In the genomic region with DNA sequence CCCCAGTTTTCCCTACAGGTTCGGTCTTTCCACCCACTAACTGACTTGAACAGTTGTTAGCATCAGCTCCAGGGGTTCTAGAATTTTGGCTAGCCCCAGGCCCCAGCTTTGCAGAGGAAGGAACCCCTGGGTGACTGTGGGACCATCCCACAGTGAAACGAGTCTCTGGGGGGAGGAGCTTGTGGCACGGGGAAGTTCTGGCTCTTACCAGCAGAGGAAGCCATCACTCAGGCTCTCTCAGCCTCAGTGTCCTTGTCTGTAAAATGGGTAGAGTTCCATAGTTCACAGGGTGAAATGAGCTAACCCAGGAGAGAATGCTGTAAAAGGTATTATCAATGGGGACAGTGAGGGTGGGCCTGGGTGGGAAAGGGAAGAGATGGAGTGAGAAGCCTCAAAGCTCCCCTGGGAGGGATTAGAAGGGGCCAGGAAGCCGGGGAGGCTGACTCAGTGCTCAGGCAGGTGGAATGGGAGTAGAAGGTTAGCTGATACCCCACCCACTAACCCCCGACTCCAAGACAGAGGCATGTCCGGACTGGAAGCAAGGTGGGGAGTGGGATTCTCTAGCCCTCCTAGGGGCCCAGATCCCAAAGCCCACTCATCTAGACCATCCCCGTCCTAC, we compare ENCODE assay signal across 11 cellular contexts. TPM values are rescaled to one million over a fixed set of nuclear protein-coding genes. Genes with fewer than 3 reads are reported as not detected.
A peak's percentile ranks its signal among the peaks of the same experiment; 100 is the strongest.
DNase-seq lines count a peak whose midpoint lies in the region; ATAC-seq and TF ChIP-seq lines count a peak whose summit lies in the region.
"Had no signal": no experiment of that assay in that cellular context is flagged by ENCODE, and none has a peak within 500 bp of the region (broad histone marks: within the 10 kb centered on the region; RNA-seq: fewer than 3 reads in every experiment).

No MANE protein-coding gene starts in this region.

- H3K27me3 ChIP-seq in heart right ventricle, result no peaks in the 10 kb centered on the region
- H3K27me3 ChIP-seq in left lung, result no peaks in the 10 kb centered on the region
- no peaks in the 10 kb centered on the region for H3K27me3 ChIP-seq in vagina
- H3K27me3 ChIP-seq in psoas muscle (ENCODE audit: insufficient read depth in 3 of 3, low read length in 2 of 3), result peaks cover 0 to 10% (median 0%) of the 10 kb centered on the region in 3 donors
- H3K27me3 ChIP-seq: neutrophil had no signal

- H3K27me3 Mint-ChIP-seq in brain, result no peaks in the 10 kb centered on the region

- H3K4me1 ChIP-seq in heart right ventricle (peaks cover 3 to 40% (median 27%) of the 10 kb centered on the region in 9 donors), left lung (peaks cover 5 to 21% of the 10 kb centered on the region in 2 donors), vagina (peaks cover 61% of the 10 kb centered on the region), psoas muscle (peaks cover 3% of the 10 kb centered on the region)

- peaks cover 8% of the 10 kb centered on the region for H3K36me3 Mint-ChIP-seq in brain
- H3K36me3 Mint-ChIP-seq: activated naive CD4-positive, alpha-beta T cell treated with anti-CD3 and anti-CD28 coated beads, Interleukin-2, amount 50 U/mL, for 72 hours; CD4-positive, CD25-positive, alpha-beta regulatory T cell had no signal

- H3K27ac Mint-ChIP-seq in brain, result peak overlapping the region; percentile 95 to 100 (median 97)
- H3K27ac Mint-ChIP-seq: CD4-positive, CD25-positive, alpha-beta regulatory T cell had no signal

- no peak for TF ChIP-seq POLR2A in vagina (IDR thresholded peaks at IDR 0.05)

- DNase-seq in heart right ventricle (no peak), cardiac septum (ENCODE audit: low spot score) (no peak), left lung (no peak), vagina (ENCODE audit: extremely low spot score in 2 of 2) (no peak), psoas muscle (no peak), DMS114 treated with DMSO at 0.1 percent for 48 hours (lab: John Stamatoyannopoulos, UW; ENCODE audit: unreplicated experiment) (no peak)
- DNase-seq: CD4-positive, CD25-positive, alpha-beta regulatory T cell had no signal

- peak in 5 of 8 donors; percentile 2 to 39 (median 12) for ATAC-seq in heart right ventricle
- peak; percentile 5 for ATAC-seq in left lung
- no peak for ATAC-seq in psoas muscle
- no peak for ATAC-seq in GM21528 (IDR thresholded peaks at IDR 0.05; ENCODE audit: low FRiP score, unreplicated experiment)
- ATAC-seq: activated naive CD4-positive, alpha-beta T cell treated with anti-CD3 and anti-CD28 coated beads, Interleukin-2, amount 50 U/mL, for 72 hours had no signal

- peaks cover 92% of the 10 kb centered on the region for H3K4me1 Mint-ChIP-seq in brain
- H3K4me1 Mint-ChIP-seq: CD4-positive, CD25-positive, alpha-beta regulatory T cell had no signal

- H3K36me3 ChIP-seq in heart right ventricle (no peaks in the 10 kb centered on the region), left lung (no peaks in the 10 kb centered on the region), vagina (no peaks in the 10 kb centered on the region), psoas muscle (ENCODE audit: insufficient read depth in 1 of 2, low read depth in 1 of 2) (no peaks in the 10 kb centered on the region)
- H3K36me3 ChIP-seq: neutrophil had no signal

- H3K9me3 Mint-ChIP-seq in brain, result peaks cover 0 to 2% (median 0%) of the 10 kb centered on the region in 5 experiments
- H3K9me3 Mint-ChIP-seq: activated naive CD4-positive, alpha-beta T cell treated with anti-CD3 and anti-CD28 coated beads, Interleukin-2, amount 50 U/mL, for 72 hours; CD4-positive, CD25-positive, alpha-beta regulatory T cell had no signal

- H3K27ac ChIP-seq in heart right ventricle (peak overlapping the region in 7 of 10 donors; percentile 44 to 71 (median 61)), left lung (peak overlapping the region in 1 of 2 donors; percentile 62), vagina (peak overlapping the region; percentile 95), psoas muscle (no peak overlapping the region)
- H3K27ac ChIP-seq: neutrophil had no signal

- H3K4me3 ChIP-seq in heart right ventricle (peak overlapping the region in 4 of 10 donors; percentile 15 to 29 (median 26)), left lung (no peak overlapping the region), vagina (no peak overlapping the region), psoas muscle (no peak overlapping the region)

- peak overlapping the region; percentile 55 to 76 (median 71) for H3K4me3 Mint-ChIP-seq in brain
- H3K4me3 Mint-ChIP-seq: CD4-positive, CD25-positive, alpha-beta regulatory T cell had no signal

- TF ChIP-seq CTCF in heart right ventricle (IDR thresholded peaks at IDR 0.05), result no peak
- TF ChIP-seq CTCF in brain (conservative IDR thresholded peaks at IDR 0.05), result no peak
- no peak for TF ChIP-seq CTCF in left lung (IDR thresholded peaks at IDR 0.05)
- no peak for TF ChIP-seq CTCF in vagina (IDR thresholded peaks at IDR 0.05)
- TF ChIP-seq CTCF in psoas muscle (IDR thresholded peaks at IDR 0.05), result no peak

- WGBS in heart right ventricle, 2 donors, result 40 to 57% methylated on average over 6 to 7 of the region's 7 CpGs
- WGBS in psoas muscle, 3 donors, result 17 to 44% (median 30%) methylated on average over 7 of the region's 7 CpGs

- H3K9me3 ChIP-seq in heart right ventricle (no peaks in the 10 kb centered on the region), left lung (no peaks in the 10 kb centered on the region), vagina (no peaks in the 10 kb centered on the region), psoas muscle (no peaks in the 10 kb centered on the region)
- H3K9me3 ChIP-seq: neutrophil had no signal

- intact Hi-C loops in heart right ventricle (cut with DNase I) (loop anchor here in 1 of 10 donors (2.0 kb wide), 1 partner anchor 34 kb away; no protein-coding TSS in a partner anchor), cardiac septum (cut with DNase I) (no loop called here), left lung (cut with DNase I) (no loop called here), vagina (cut with DNase I) (no loop called here), psoas muscle (cut with DNase I) (loop anchor here in 1 of 2 donors (5.0 kb wide), 1 partner anchor 1190 kb away; no protein-coding TSS in a partner anchor)

RNA-seq across cellular contexts. Expression of gene CDC42EP4, which starts 30.9 kb away (rescaled TPM):
- total RNA-seq in heart right ventricle (10 to 100 TPM; 22.0 to 87.6 (median 32.1) TPM), cardiac septum (41.3 TPM), left lung (10 to 100 TPM; 30.2 to 48.6 TPM), vagina (73.7 TPM), psoas muscle (10 to 100 TPM; 13.7 to 24.4 (median 18.1) TPM)
- polyA plus RNA-seq in heart right ventricle (10 to 100 TPM; 18.6 to 32.8 TPM), brain (ENCODE audit: insufficient read depth, low read depth, low replicate concordance) (110 TPM), psoas muscle (10 to 100 TPM; 10.7 to 24.1 (median 21.7) TPM)

Comparison
In these comparisons a context has a peak if more than half of its experiments do, and no peak if none do; other contexts are left out.
1. ATAC-seq: peak in heart right ventricle (5 of 8) and left lung (single experiment); none in psoas muscle (0 of 4) and GM21528 (single experiment).